Comparison of ENCODE assay signal across 13 cellular contexts in the genomic region with DNA sequence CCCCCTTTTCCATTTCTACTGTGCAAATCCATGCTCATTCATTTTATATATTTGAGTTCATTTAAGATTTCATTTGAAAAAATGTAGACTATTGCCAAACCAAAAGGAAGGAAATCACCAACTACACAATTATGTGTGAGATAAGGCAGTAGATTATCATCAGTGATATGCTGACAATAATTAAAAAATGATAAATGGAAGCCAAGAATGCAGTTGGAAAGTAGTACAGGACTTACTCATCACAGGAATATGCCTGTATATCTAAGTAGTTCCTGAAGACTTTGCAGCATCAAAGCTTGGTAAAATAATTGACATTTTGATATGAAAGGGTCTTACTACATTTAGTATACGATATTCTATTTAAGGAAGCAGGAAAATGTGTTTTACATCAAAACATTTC.
"Had no signal": no experiment of that assay in that cellular context is flagged by ENCODE, and none has a peak within 500 bp of the region (broad histone marks: within the 10 kb centered on the region; RNA-seq: fewer than 3 reads in every experiment).

No MANE protein-coding gene starts in this region.

- H3K27me3 Mint-ChIP-seq: activated CD8-positive, alpha-beta T cell treated with anti-CD3 and anti-CD28 coated beads for 36 hours; activated naive CD8-positive, alpha-beta T cell; stimulated activated naive CD8-positive, alpha-beta T cell treated with anti-CD3 and anti-CD28 coated beads, Interleukin-15, amount 100 ng/mL, for 72 hours had no signal

- H3K36me3 ChIP-seq: prostate gland, right lobe of liver, upper lobe of right lung had no signal

- H3K9me3 ChIP-seq: prostate gland, right lobe of liver, testis, upper lobe of right lung had no signal

- H3K27me3 ChIP-seq: right lobe of liver, testis, upper lobe of right lung had no signal

- H3K27ac Mint-ChIP-seq: activated CD8-positive, alpha-beta T cell treated with anti-CD3 and anti-CD28 coated beads for 36 hours; activated naive CD8-positive, alpha-beta T cell; nephron progenitor cell; WTC11 had no signal

- H3K4me1 ChIP-seq: prostate gland, testis, upper lobe of right lung had no signal

- ATAC-seq: activated CD8-positive, alpha-beta T cell treated with anti-CD3 and anti-CD28 coated beads for 36 hours; right lobe of liver; stimulated activated naive CD8-positive, alpha-beta T cell treated with anti-CD3 and anti-CD28 coated beads, Interleukin-15, amount 100 ng/mL, for 72 hours; upper lobe of right lung; WTC11 had no signal

- H3K4me3 ChIP-seq: prostate gland, right lobe of liver, testis, upper lobe of right lung had no signal

- H3K4me3 Mint-ChIP-seq: activated CD8-positive, alpha-beta T cell treated with anti-CD3 and anti-CD28 coated beads for 36 hours; activated naive CD8-positive, alpha-beta T cell; nephron progenitor cell; stimulated activated naive CD8-positive, alpha-beta T cell treated with anti-CD3 and anti-CD28 coated beads, Interleukin-15, amount 100 ng/mL, for 72 hours; WTC11 had no signal

- DNase-seq: activated CD4-positive, alpha-beta T cell treated with anti-CD3 and anti-CD28 coated beads for 48 hours; activated CD8-positive, alpha-beta T cell treated with anti-CD3 and anti-CD28 coated beads for 36 hours; activated gamma-delta T cell treated with Interleukin-2 at 50 U/mL for 16 hours; activated T-cell treated with anti-CD3 and anti-CD28 coated beads, Interleukin-2, amount 50 U/mL, for 48 hours; nephron progenitor cell; right lobe of liver; stimulated activated naive CD8-positive, alpha-beta T cell treated with anti-CD3 and anti-CD28 coated beads, Interleukin-15, amount 100 ng/mL, for 72 hours; SW 1271; testis; upper lobe of right lung had no signal

- H3K4me1 Mint-ChIP-seq: nephron progenitor cell; stimulated activated naive CD8-positive, alpha-beta T cell treated with anti-CD3 and anti-CD28 coated beads, Interleukin-15, amount 100 ng/mL, for 72 hours had no signal

- H3K9me3 Mint-ChIP-seq: activated CD8-positive, alpha-beta T cell treated with anti-CD3 and anti-CD28 coated beads for 36 hours had no signal

- H3K27ac ChIP-seq: prostate gland, right lobe of liver, testis, upper lobe of right lung had no signal
